Comparison of ENCODE assay signal across 19 cellular contexts in the genomic region with DNA sequence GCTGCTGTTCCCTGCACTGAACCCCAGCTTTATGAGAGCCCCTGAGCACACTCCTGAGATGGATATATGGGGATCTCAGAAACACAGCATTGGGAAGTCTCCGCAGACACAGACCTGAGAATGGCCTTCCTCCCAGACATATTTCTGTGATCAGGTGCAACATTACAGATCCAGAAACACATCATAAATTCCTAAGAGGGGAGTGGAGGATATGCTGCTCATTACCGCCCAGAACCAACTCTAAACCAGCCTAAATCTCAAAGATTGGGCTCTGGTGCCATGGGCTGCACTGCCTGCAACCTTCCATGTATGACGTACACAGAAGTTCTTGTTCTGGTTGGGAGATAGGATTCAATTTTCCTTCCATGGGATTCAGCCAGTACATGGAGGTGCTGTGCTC.
A peak's percentile ranks its signal among the peaks of the same experiment; 100 is the strongest.
DNase-seq lines count a peak whose midpoint lies in the region; ATAC-seq, FAIRE-seq and TF ChIP-seq lines count a peak whose summit lies in the region.
"Had no signal": no experiment of that assay in that cellular context is flagged by ENCODE, and none has a peak within 500 bp of the region (broad histone marks: within the 10 kb centered on the region; RNA-seq: fewer than 3 reads in every experiment).

No MANE protein-coding gene starts in this region.

- H3K9me2 ChIP-seq in neural cell (ENCODE audit: insufficient read depth, low read length) = no peaks in the 10 kb centered on the region

- H3K4ac ChIP-seq in mesenchymal stem cell (ENCODE audit: low read depth in 1 of 2, low read length in 2 of 2) = no peak overlapping the region

- TF ChIP-seq CTCF in A549 (IDR thresholded peaks at IDR 0.05) (no peak), colonic mucosa (IDR thresholded peaks at IDR 0.05) (no peak), neural cell (IDR thresholded peaks at IDR 0.05; ENCODE audit: poor library complexity, severe bottlenecking) (no peak), testis (IDR thresholded peaks at IDR 0.05) (no peak)

- WGBS in A549 (ENCODE audit: missing lambda C conversion rate) = 100% methylated on average over 3 of the region's 3 CpGs
- 85% methylated on average over 2 of the region's 3 CpGs for WGBS in mesenchymal stem cell
- 83% methylated on average over 3 of the region's 3 CpGs for WGBS in testis, 2 donors

- H2AFZ ChIP-seq in mesenchymal stem cell (ENCODE audit: low read depth, low read length) (no peak overlapping the region), neural cell (ENCODE audit: low read depth, low read length) (peak overlapping the region; percentile 24)
- H2AFZ ChIP-seq: GM23248 had no signal

- H2AK5ac ChIP-seq in mesenchymal stem cell (ENCODE audit: low read length, severe bottlenecking) = peak overlapping the region; percentile 89

- H3K79me2 ChIP-seq in neural cell (replicated peaks; ENCODE audit: insufficient read depth, low read length) = no peaks in the 10 kb centered on the region

- H2BK5ac ChIP-seq in mesenchymal stem cell (ENCODE audit: low read depth, low read length, poor library complexity, severe bottlenecking) = peak overlapping the region; percentile 37

- H3K4me1 Mint-ChIP-seq in activated T-cell treated with anti-CD3 and anti-CD28 coated beads, Interleukin-2, amount 50 U/mL, for 24 hours (ENCODE audit: low read depth) = peaks cover 3% of the 10 kb centered on the region
- H3K4me1 Mint-ChIP-seq: CD8-positive, alpha-beta memory T cell had no signal

- H2BK15ac ChIP-seq in mesenchymal stem cell (ENCODE audit: low read depth, poor library complexity, severe bottlenecking) = no peak overlapping the region

- CTCF ChIA-PET in A549 (lab: Yijun Ruan, JAX) = interaction anchor here (0.8 to 3.3 kb wide), 3 partner anchors 23 to 114 kb away, joined by 3 to 17 read pairs (median 5); no protein-coding TSS in a partner anchor

- no peak overlapping the region for H3K14ac ChIP-seq in mesenchymal stem cell (ENCODE audit: low read length in 2 of 2)

- H3K27ac ChIP-seq in A549 (peak overlapping the region; percentile 34 to 73; a peak in 4 of 6 replicates), colonic mucosa (peak overlapping the region; percentile 45), mesenchymal stem cell (ENCODE audit: low read length, poor library complexity, severe bottlenecking) (peak overlapping the region; percentile 63), neural cell (ENCODE audit: low read length) (peak overlapping the region; percentile 71), testis (no peak overlapping the region)
- H3K27ac ChIP-seq: 22Rv1, C4-2B, GM23248, KMS-11 had no signal

- H3K4me2 ChIP-seq in A549 (peak overlapping the region; percentile 33; the same call in 2 of the 3 replicates), mesenchymal stem cell (ENCODE audit: low read length, poor library complexity, severe bottlenecking) (no peak overlapping the region), neural cell (ENCODE audit: low read length) (no peak overlapping the region)
- H3K4me2 ChIP-seq: KMS-11 had no signal

- H3K27me3 ChIP-seq in colonic mucosa (no peaks in the 10 kb centered on the region), mesenchymal stem cell (ENCODE audit: control insufficient read depth in 1 of 2, insufficient read depth in 1 of 2, low read length in 2 of 2) (no peaks in the 10 kb centered on the region), neural cell (ENCODE audit: insufficient read depth, low read depth, low read length) (no peaks in the 10 kb centered on the region), testis (no peaks in the 10 kb centered on the region)

- H3K18ac ChIP-seq in mesenchymal stem cell (ENCODE audit: low read depth in 1 of 2, low read length in 2 of 2) = no peak overlapping the region

- no peak for TF ChIP-seq EP300 in A549 (IDR thresholded peaks at IDR 0.05)
- TF ChIP-seq EP300 in neural cell (conservative IDR thresholded peaks at IDR 0.05; ENCODE audit: poor library complexity, severe bottlenecking) = no peak

- H3K4me3 ChIP-seq in A549 = no peak overlapping the region
- H3K4me3 ChIP-seq in colonic mucosa = no peak overlapping the region
- H3K4me3 ChIP-seq in mesenchymal stem cell (ENCODE audit: insufficient read depth in 1 of 2, low read depth in 1 of 2, low read length in 2 of 2) = no peak overlapping the region
- H3K4me3 ChIP-seq in neural cell (ENCODE audit: low read length) = peak overlapping the region; percentile 31
- no peak overlapping the region for H3K4me3 ChIP-seq in testis
- H3K4me3 ChIP-seq: GM23248 had no signal

- peaks cover 60% of the 10 kb centered on the region for H3K4me1 ChIP-seq in A549
- peaks cover 7% of the 10 kb centered on the region for H3K4me1 ChIP-seq in colonic mucosa
- H3K4me1 ChIP-seq in mesenchymal stem cell (ENCODE audit: control insufficient read depth, insufficient read depth, low read depth, low read length) = peaks cover 31% of the 10 kb centered on the region
- H3K4me1 ChIP-seq in testis = peaks cover 10% of the 10 kb centered on the region

- no peaks in the 10 kb centered on the region for H3F3A ChIP-seq in neural cell (ENCODE audit: insufficient read depth, low read length, poor library complexity, severe bottlenecking)

- H2BK120ac ChIP-seq in mesenchymal stem cell (ENCODE audit: low read depth, low read length) = no peak overlapping the region

- no peak for FAIRE-seq in A549 (lab: Jason Lieb, UNC)
- FAIRE-seq: GM18507 had no signal

- H4K8ac ChIP-seq in mesenchymal stem cell (ENCODE audit: low read length) = no peak overlapping the region

- H3K79me1 ChIP-seq in mesenchymal stem cell (replicated peaks; ENCODE audit: low read length, poor library complexity, severe bottlenecking) = peaks cover 6% of the 10 kb centered on the region

- H3K23ac ChIP-seq in mesenchymal stem cell (ENCODE audit: low read length in 2 of 2) = no peak overlapping the region

- POLR2A ChIA-PET in A549 (lab: Yijun Ruan, JAX) = no interaction called here

- no peak overlapping the region for H4K91ac ChIP-seq in mesenchymal stem cell (ENCODE audit: low read length)

- TF ChIP-seq RAD21 in A549 (conservative IDR thresholded peaks at IDR 0.05 in 1 of 2, IDR thresholded peaks at IDR 0.05 in 1 of 2) = no peak
- no peak for TF ChIP-seq RAD21 in neural cell (conservative IDR thresholded peaks at IDR 0.05)

- H3K36me3 ChIP-seq in colonic mucosa (no peaks in the 10 kb centered on the region), mesenchymal stem cell (ENCODE audit: control insufficient read depth in 1 of 2, insufficient read depth in 2 of 2, low read depth in 1 of 2, low read length in 2 of 2) (no peaks in the 10 kb centered on the region), neural cell (ENCODE audit: insufficient read depth, low read length) (no peaks in the 10 kb centered on the region), testis (ENCODE audit: low read depth, missing control alignments) (no peaks in the 10 kb centered on the region)

- peak in 1 of 2 experiments; percentile 3; a peak in 2 of 6 replicates for ATAC-seq in A549

- H3K9me3 ChIP-seq in A549 (no peaks in the 10 kb centered on the region), colonic mucosa (no peaks in the 10 kb centered on the region), mesenchymal stem cell (ENCODE audit: control insufficient read depth, low read length) (no peaks in the 10 kb centered on the region), neural cell (ENCODE audit: low read length) (no peaks in the 10 kb centered on the region), testis (no peaks in the 10 kb centered on the region)

- H3K4me3 Mint-ChIP-seq in activated T-cell treated with anti-CD3 and anti-CD28 coated beads, Interleukin-2, amount 50 U/mL, for 24 hours = no peak overlapping the region
- H3K4me3 Mint-ChIP-seq: CD8-positive, alpha-beta memory T cell had no signal

- no peak overlapping the region for H3K27ac Mint-ChIP-seq in activated T-cell treated with anti-CD3 and anti-CD28 coated beads, Interleukin-2, amount 50 U/mL, for 24 hours
- H3K27ac Mint-ChIP-seq: CD8-positive, alpha-beta memory T cell had no signal

- DNase-seq in A549 (ENCODE audit: low read depth in 1 of 2, low spot score in 1 of 2) = no peak
- no peak for DNase-seq in colonic mucosa
- no peak for DNase-seq in mesenchymal stem cell
- no peak for DNase-seq in testis
- DNase-seq in activated T-cell treated with anti-CD3 and anti-CD28 coated beads, Interleukin-2, amount 50 U/mL, for 24 hours = no peak
- DNase-seq in EL = no peak
- DNase-seq in stimulated activated CD4-positive, alpha-beta T cell treated with anti-CD3 and anti-CD28 coated beads, Interleukin-1b, Interleukin-23, amount 100 ng/mL, for 48 hours = no peak
- DNase-seq: CD8-positive, alpha-beta memory T cell; GDM1; GM23248; HCEC 1CT; NCI-H1105 treated with DMSO at 0.1 percent for 48 hours; NCI-H2029 treated with DMSO at 0.1 percent for 48 hours; NCI-H524 treated with DMSO at 0.1 percent for 48 hours had no signal

- intact Hi-C loops in colonic mucosa (cut with DNase I) (no loop called here), testis (cut with DNase I; ENCODE audit: low total_unique reads) (no loop called here)

- H3K36me3 Mint-ChIP-seq in activated T-cell treated with anti-CD3 and anti-CD28 coated beads, Interleukin-2, amount 50 U/mL, for 24 hours (ENCODE audit: low read depth) = no peaks in the 10 kb centered on the region
- H3K36me3 Mint-ChIP-seq: CD8-positive, alpha-beta memory T cell had no signal

- no peak overlapping the region for H2BK12ac ChIP-seq in mesenchymal stem cell (ENCODE audit: low read length in 2 of 2)

- no peaks in the 10 kb centered on the region for H4K20me1 ChIP-seq in neural cell (ENCODE audit: insufficient read depth)

- H3K9ac ChIP-seq in colonic mucosa (ENCODE audit: low read depth in 2 of 2, low read length in 2 of 2) = peak overlapping the region in 1 of 2 donors; percentile 35
- no peak overlapping the region for H3K9ac ChIP-seq in mesenchymal stem cell (ENCODE audit: low read length)
- H3K9ac ChIP-seq in neural cell (ENCODE audit: low read length) = peak overlapping the region; percentile 29
- H3K9ac ChIP-seq: GM23248, KMS-11 had no signal

- TF ChIP-seq POLR2A in A549 (IDR thresholded peaks at IDR 0.05; ENCODE audit: low read length) (no peak), testis (IDR thresholded peaks at IDR 0.05) (no peak)

- H3K27me3 Mint-ChIP-seq in activated T-cell treated with anti-CD3 and anti-CD28 coated beads, Interleukin-2, amount 50 U/mL, for 24 hours = peaks cover 5% of the 10 kb centered on the region

- no peaks in the 10 kb centered on the region for H3K9me3 Mint-ChIP-seq in activated T-cell treated with anti-CD3 and anti-CD28 coated beads, Interleukin-2, amount 50 U/mL, for 24 hours

TF ChIP-seq in A549, 52 proteins besides CTCF, POLR2A, EP300 and RAD21 (continues in another document):
- TF ChIP-seq, protein P1, sequence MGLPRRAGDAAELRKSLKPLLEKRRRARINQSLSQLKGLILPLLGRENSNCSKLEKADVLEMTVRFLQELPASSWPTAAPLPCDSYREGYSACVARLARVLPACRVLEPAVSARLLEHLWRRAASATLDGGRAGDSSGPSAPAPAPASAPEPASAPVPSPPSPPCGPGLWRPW (IDR thresholded peaks at IDR 0.05) = no peak
- TF ChIP-seq CBX8 (IDR thresholded peaks at IDR 0.05) (no peak), HOXB5 (CRISPR knock-in tag; IDR thresholded peaks at IDR 0.05) (no peak)

TF ChIP-seq in neural cell, 6 proteins besides CTCF, POLR2A, EP300 and RAD21 (continues in another document):
- no peak for TF ChIP-seq EZH2 (IDR thresholded peaks at IDR 0.05; ENCODE audit: borderline replicate concordance, insufficient read depth, low read length, poor library complexity, severe bottlenecking)

Comparison
In these comparisons a context has a peak if more than half of its experiments do, and no peak if none do; other contexts are left out.
1. H3K27ac ChIP-seq: peak in A549 (2 of 2), colonic mucosa (single experiment), mesenchymal stem cell (single experiment) and neural cell (single experiment); none in testis (0 of 2).